Comparison of ENCODE assay signal across 11 cellular contexts in genomic region chr12:50520808-50521207, GRCh38. TPM values are rescaled to one million over a fixed set of nuclear protein-coding genes. Genes with fewer than 3 reads are reported as not detected.
DNase-seq lines count a peak whose midpoint lies in the region; ATAC-seq and TF ChIP-seq lines count a peak whose summit lies in the region.
"Had no signal": no experiment of that assay in that cellular context is flagged by ENCODE, and none has a peak within 500 bp of the region (broad histone marks: within the 10 kb centered on the region; RNA-seq: fewer than 3 reads in every experiment).

No MANE protein-coding gene starts in this region.

- peak; percentile 45 for DNase-seq in D341Med (ENCODE audit: low spot score)
- no peak for DNase-seq in psoas muscle
- no peak for DNase-seq in SIG-M5 treated with dmso at 0.1 percent for 504 hours (lab: John Stamatoyannopoulos, UW; ENCODE audit: unreplicated experiment)
- DNase-seq in mucosa of gallbladder (ENCODE audit: low spot score): no peak
- no peak for DNase-seq in DMS153 treated with DMSO at 0.1 percent for 48 hours (lab: John Stamatoyannopoulos, UW; ENCODE audit: unreplicated experiment)
- no peak for DNase-seq in WERI-Rb-1
- DNase-seq: DMS153, NCI-H524 treated with DMSO at 0.1 percent for 48 hours, SW 1271 had no signal

- H3K4me3 ChIP-seq in gastroesophageal sphincter (no peak overlapping the region), psoas muscle (peak overlapping the region; percentile 12), WERI-Rb-1 (ENCODE audit: low read depth, low read length) (no peak overlapping the region)

- H3K36me3 ChIP-seq in gastroesophageal sphincter: no peaks in the 10 kb centered on the region
- no peaks in the 10 kb centered on the region for H3K36me3 ChIP-seq in psoas muscle (ENCODE audit: insufficient read depth in 1 of 2, low read depth in 1 of 2)
- H3K36me3 ChIP-seq in WERI-Rb-1: no peaks in the 10 kb centered on the region

- no peak for TF ChIP-seq POLR2A in gastroesophageal sphincter (IDR thresholded peaks at IDR 0.05)

- H3K27me3 ChIP-seq in gastroesophageal sphincter (no peaks in the 10 kb centered on the region), psoas muscle (ENCODE audit: insufficient read depth in 3 of 3, low read length in 2 of 3) (no peaks in the 10 kb centered on the region), WERI-Rb-1 (ENCODE audit: insufficient read depth, low read depth, severe bottlenecking) (no peaks in the 10 kb centered on the region)

- ATAC-seq in gastroesophageal sphincter (peak; percentile 60), psoas muscle (peak; percentile 36 to 80 (median 60))

- 21 to 31% methylated on average over 2 to 3 of the region's 6 CpGs for WGBS in gastroesophageal sphincter (ENCODE audit: low coverage in 1 of 2), 2 donors
- 28 to 45% (median 39%) methylated on average over 6 of the region's 6 CpGs for WGBS in psoas muscle, 3 donors

- H3K4me1 ChIP-seq in gastroesophageal sphincter (peaks cover 0 to 49% (median 12%) of the 10 kb centered on the region in 3 donors), psoas muscle (peaks cover 28% of the 10 kb centered on the region)

- intact Hi-C loops in psoas muscle (cut with DNase I): no loop called here

- TF ChIP-seq CTCF in VCaP (conservative IDR thresholded peaks at IDR 0.05): no peak
- TF ChIP-seq CTCF in gastroesophageal sphincter (IDR thresholded peaks at IDR 0.05): no peak
- TF ChIP-seq CTCF in psoas muscle (IDR thresholded peaks at IDR 0.05): no peak
- TF ChIP-seq CTCF in WERI-Rb-1 (IDR thresholded peaks at IDR 0.05; ENCODE audit: low read depth, low read length): no peak

- TF ChIP-seq EP300 in gastroesophageal sphincter (IDR thresholded peaks at IDR 0.05): no peak

- H3K9me3 ChIP-seq in gastroesophageal sphincter (no peaks in the 10 kb centered on the region), psoas muscle (no peaks in the 10 kb centered on the region), WERI-Rb-1 (ENCODE audit: severe bottlenecking) (no peaks in the 10 kb centered on the region)

- H3K27ac ChIP-seq in VCaP (peak overlapping the region; percentile 32; the same call in 1 of the 2 replicates), gastroesophageal sphincter (peak overlapping the region in 3 of 4 donors; percentile 73 to 78 (median 74)), psoas muscle (peak overlapping the region; percentile 71), WERI-Rb-1 (no peak overlapping the region)

RNA-seq across cellular contexts. Expression of gene DIP2B, which starts 16.0 kb away (rescaled TPM):
- 10 to 100 TPM; 19.8 to 25.9 (median 23.8) TPM for total RNA-seq in gastroesophageal sphincter
- 10 to 100 TPM in 1 of 4 donors, 1 to 10 TPM in 3; 8.6 to 10.7 (median 9.4) TPM for total RNA-seq in psoas muscle
- polyA plus RNA-seq in psoas muscle: 1 to 10 TPM; 2.2 to 7.1 (median 4.5) TPM
- 23.1 TPM for total RNA-seq in mucosa of gallbladder
